ENCODE assay signal across 18 cellular contexts in the genomic region with DNA sequence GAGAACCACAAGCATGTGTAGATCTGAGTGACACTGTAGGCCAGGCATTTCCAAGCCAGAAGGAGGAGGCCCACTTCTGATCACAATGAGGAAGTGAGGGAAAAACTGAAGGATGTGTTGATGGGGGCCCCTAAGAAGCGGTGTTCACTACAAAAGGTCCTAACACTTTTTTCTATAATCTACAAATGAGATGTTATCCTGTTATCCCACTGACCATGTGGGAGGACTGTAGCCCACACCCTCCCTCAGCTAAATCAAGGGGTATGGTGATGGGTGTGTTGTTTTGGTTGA.
DNase-seq lines count a peak whose midpoint lies in the region; ATAC-seq and TF ChIP-seq lines count a peak whose summit lies in the region.
"Had no signal": no experiment of that assay in that cellular context is flagged by ENCODE, and none has a peak within 500 bp of the region (broad histone marks: within the 10 kb centered on the region; RNA-seq: fewer than 3 reads in every experiment).

No MANE protein-coding gene starts in this region.

- H4K8ac ChIP-seq in IMR-90 (ENCODE audit: low read depth in 2 of 2, low read length in 2 of 2), result no peak overlapping the region

- H3K79me1 ChIP-seq in IMR-90 (ENCODE audit: low read depth in 1 of 2, low read length in 2 of 2), result no peaks in the 10 kb centered on the region

- H3K4me3 ChIP-seq in BLaER1 (no peak overlapping the region), IMR-90 (ENCODE audit: insufficient read depth, low read depth, low read length) (no peak overlapping the region), SJCRH30 (no peak overlapping the region), neutrophil (ENCODE audit: low read depth in 1 of 2, low read length in 1 of 2) (no peak overlapping the region), uterus (no peak overlapping the region)
- H3K4me3 ChIP-seq: K562 had no signal

- no peak for TF ChIP-seq CTCF in IMR-90 (conservative IDR thresholded peaks at IDR 0.05; ENCODE audit: low read depth, low read length)
- TF ChIP-seq CTCF in neutrophil (IDR thresholded peaks at IDR 0.05), result no peak
- no peak for TF ChIP-seq CTCF in uterus (IDR thresholded peaks at IDR 0.05)

- peaks cover 60% of the 10 kb centered on the region for H4K20me1 ChIP-seq in BLaER1
- no peaks in the 10 kb centered on the region for H4K20me1 ChIP-seq in IMR-90 (ENCODE audit: insufficient read depth, low read length)

- H4K5ac ChIP-seq in IMR-90 (ENCODE audit: low read depth, low read length), result no peak overlapping the region

- no CpG with 5 or more reads among the region's 1 CpG for WGBS in IMR-90 (ENCODE audit: extremely low coverage in 2 of 2, insufficient read length in 1 of 2), 2 experiments

- no peak for ATAC-seq in IMR-90 (ENCODE audit: low read depth)
- ATAC-seq: HepG2, K562 had no signal

- H3K56ac ChIP-seq in IMR-90 (ENCODE audit: extremely low read depth, insufficient read depth, low read length), result no peak overlapping the region

- H2BK20ac ChIP-seq in IMR-90 (ENCODE audit: low read depth, low read length), result no peak overlapping the region

- no TSS peak for BruUV-seq in IMR-90 (replicated peaks; lab: Mats Ljungman, UMichigan)

- intact Hi-C loops in IMR-90 (cut with micrococcal nuclease) (loop anchor here (10.0 kb wide), 1 partner anchor 1395 kb away; no protein-coding TSS in a partner anchor), uterus (cut with DNase I; ENCODE audit: low total_unique reads) (no loop called here)

- no peak overlapping the region for H2AK5ac ChIP-seq in IMR-90 (ENCODE audit: low read depth, low read length)

- H2BK5ac ChIP-seq in IMR-90 (ENCODE audit: low read depth, low read length, poor library complexity, severe bottlenecking), result no peak overlapping the region

- peaks cover 37% of the 10 kb centered on the region for H3K36me3 ChIP-seq in BLaER1
- H3K36me3 ChIP-seq in IMR-90 (ENCODE audit: control insufficient read depth, insufficient read depth, low read length), result peaks cover 10% of the 10 kb centered on the region; the same call in 1 of the 2 replicates
- no peaks in the 10 kb centered on the region for H3K36me3 ChIP-seq in SJCRH30
- H3K36me3 ChIP-seq in neutrophil, result peaks cover 84% of the 10 kb centered on the region
- H3K36me3 ChIP-seq in uterus, result no peaks in the 10 kb centered on the region

- no peak overlapping the region for H2AK9ac ChIP-seq in IMR-90 (replicated peaks; ENCODE audit: low read depth, low read length, poor library complexity)

- H3K18ac ChIP-seq in IMR-90 (ENCODE audit: low read depth, low read length), result no peak overlapping the region

- in situ Hi-C loops in IMR-90 (cut with MboI; ENCODE audit: low sequenced_read_pairs), result loop anchor here (10.0 kb wide), 2 partner anchors 225 to 255 kb away; no protein-coding TSS in a partner anchor

- no peak for TF ChIP-seq RAD21 in IMR-90 (IDR thresholded peaks at IDR 0.05; ENCODE audit: low read length)

- dilution Hi-C loops in IMR-90 (cut with HindIII; ENCODE audit: low sequenced_read_pairs, unreplicated experiment), result no loop called here

- H2AFZ ChIP-seq in IMR-90 (replicated peaks; ENCODE audit: low read length, poor library complexity), result peak overlapping the region; percentile 40

- peak overlapping the region; percentile 31 for H3K4me2 ChIP-seq in BLaER1
- no peak overlapping the region for H3K4me2 ChIP-seq in IMR-90 (ENCODE audit: low read depth, low read length)

- H2BK120ac ChIP-seq in IMR-90 (ENCODE audit: low read depth, low read length), result no peak overlapping the region

- H3K27ac ChIP-seq in BLaER1 (no peak overlapping the region), IMR-90 (ENCODE audit: insufficient read depth, low read length) (no peak overlapping the region), SJCRH30 (peak overlapping the region; percentile 67), neutrophil (peak overlapping the region; percentile 50), uterus (no peak overlapping the region)

- H4K91ac ChIP-seq in IMR-90 (ENCODE audit: insufficient read depth, low read depth, low read length), result no peak overlapping the region

- peaks cover 12% of the 10 kb centered on the region; the same call in 1 of the 2 replicates for H3K27me3 ChIP-seq in BLaER1
- no peaks in the 10 kb centered on the region for H3K27me3 ChIP-seq in IMR-90 (ENCODE audit: control insufficient read depth, insufficient read depth, low read length)
- no peaks in the 10 kb centered on the region for H3K27me3 ChIP-seq in SJCRH30
- no peaks in the 10 kb centered on the region for H3K27me3 ChIP-seq in neutrophil
- H3K27me3 ChIP-seq in uterus, result no peaks in the 10 kb centered on the region

- CTCF ChIA-PET in IMR-90 (lab: Yijun Ruan, JAX), result no interaction called here

- no peak overlapping the region for H3K23ac ChIP-seq in IMR-90 (ENCODE audit: low read depth, low read length)

- H3K9ac ChIP-seq in BLaER1, result no peak overlapping the region
- no peak overlapping the region for H3K9ac ChIP-seq in IMR-90 (ENCODE audit: low read depth, low read length)

- H3K4ac ChIP-seq in IMR-90 (ENCODE audit: low read depth, low read length), result no peak overlapping the region

- no peaks in the 10 kb centered on the region for H3K9me1 ChIP-seq in IMR-90 (ENCODE audit: insufficient read depth, low read length)

- no peak for TF ChIP-seq POLR2A in IMR-90 (IDR thresholded peaks at IDR 0.05; ENCODE audit: low read depth, low read length)
- TF ChIP-seq POLR2A in uterus (IDR thresholded peaks at IDR 0.05), result no peak

- no peaks in the 10 kb centered on the region for H3K9me3 ChIP-seq in BLaER1
- H3K9me3 ChIP-seq in IMR-90 (ENCODE audit: control insufficient read depth, insufficient read depth, low read length), result no peaks in the 10 kb centered on the region
- no peaks in the 10 kb centered on the region for H3K9me3 ChIP-seq in SJCRH30 (replicated peaks)
- no peaks in the 10 kb centered on the region for H3K9me3 ChIP-seq in neutrophil
- no peaks in the 10 kb centered on the region for H3K9me3 ChIP-seq in uterus

- no peak overlapping the region for H2BK15ac ChIP-seq in IMR-90 (ENCODE audit: low read depth, low read length)

- POLR2A ChIA-PET in IMR-90 (lab: Charles Lee; ENCODE audit: unreplicated experiment), result no interaction called here

- no peak overlapping the region; the same call in 1 of the 2 replicates for H3K14ac ChIP-seq in IMR-90 (replicated peaks; ENCODE audit: low read depth, low read length)

- H3K4me1 ChIP-seq in BLaER1 (peaks cover 53% of the 10 kb centered on the region), IMR-90 (ENCODE audit: control insufficient read depth, insufficient read depth, low read length) (no peaks in the 10 kb centered on the region), SJCRH30 (peaks cover 12% of the 10 kb centered on the region), neutrophil (ENCODE audit: control insufficient read depth in 1 of 2, insufficient read depth in 1 of 2, low read depth in 1 of 2, low read length in 1 of 2) (peaks cover 31 to 33% of the 10 kb centered on the region in 2 experiments), uterus (no peaks in the 10 kb centered on the region)

- DNase-seq in IMR-90, result no peak
- no peak for DNase-seq in SJCRH30
- DNase-seq in uterus, result no peak
- DNase-seq in anterior cingulate cortex (lab: John Stamatoyannopoulos, UW), result no peak
- no peak for DNase-seq in DMS114 treated with DMSO at 0.1 percent for 48 hours (lab: John Stamatoyannopoulos, UW; ENCODE audit: unreplicated experiment)
- DNase-seq: 8988T; AML-193; C1 segment of cervical spinal cord; Calu3; CD4-positive, alpha-beta T cell; DMS 273 treated with DMSO at 0.1 percent for 48 hours; DMS79; GOT3; H9 had no signal

TF ChIP-seq in IMR-90, 13 proteins besides CTCF, POLR2A, EP300 and RAD21:
- no peak for TF ChIP-seq CHD1 (IDR thresholded peaks at IDR 0.05; ENCODE audit: low read depth, low read length)
- TF ChIP-seq MAZ (IDR thresholded peaks at IDR 0.05; ENCODE audit: borderline replicate concordance, low read depth, low read length), result no peak
- no peak for TF ChIP-seq ELK1 (IDR thresholded peaks at IDR 0.05; ENCODE audit: borderline replicate concordance, low read depth, low read length)
- TF ChIP-seq CEBPB (IDR thresholded peaks at IDR 0.05; ENCODE audit: low read depth, low read length), result no peak
- no peak for TF ChIP-seq RFX5 (IDR thresholded peaks at IDR 0.05; ENCODE audit: low read depth, low read length)
- TF ChIP-seq MAFK (IDR thresholded peaks at IDR 0.05; ENCODE audit: low read depth, low read length), result no peak
- TF ChIP-seq BHLHE40 (IDR thresholded peaks at IDR 0.05; ENCODE audit: low read depth, low read length), result no peak
- no peak for TF ChIP-seq RCOR1 (IDR thresholded peaks at IDR 0.05; ENCODE audit: insufficient replicate concordance, low read length)
- no peak for TF ChIP-seq FOS (IDR thresholded peaks at IDR 0.05; ENCODE audit: low read depth, low read length)

Comparison
In these comparisons a context has a peak if more than half of its experiments do, and no peak if none do; other contexts are left out.
1. H3K27ac ChIP-seq: peak in SJCRH30 (single experiment) and neutrophil (single experiment); none in BLaER1 (single experiment), IMR-90 (single experiment) and uterus (0 of 2).